8 cellular contexts compared by ENCODE assay signal in genomic region chr3:61250784-61251173, GRCh38. TPM values are rescaled to one million over a fixed set of nuclear protein-coding genes. Genes with fewer than 3 reads are reported as not detected.
DNase-seq lines count a peak whose midpoint lies in the region; FAIRE-seq and TF ChIP-seq lines count a peak whose summit lies in the region.

No MANE protein-coding gene starts in this region.

- H4K20me1 ChIP-seq in endothelial cell of umbilical vein (replicated peaks; ENCODE audit: control insufficient read depth, extremely low read depth, insufficient read depth, low read length), result no peaks in the 10 kb centered on the region

- dilution Hi-C loops in endothelial cell of umbilical vein (cut with MboI; ENCODE audit: extremely low pct_ligation_motif_present, low sequenced_read_pairs), result no loop called here

- no peaks in the 10 kb centered on the region for H3K79me2 ChIP-seq in endothelial cell of umbilical vein (ENCODE audit: control insufficient read depth, insufficient read depth, low read length)

- TF ChIP-seq CTCF in AG04449 (IDR thresholded peaks at IDR 0.05; ENCODE audit: insufficient read depth, low read length, missing control alignments) (no peak), GM20000 (IDR thresholded peaks at IDR 0.05; ENCODE audit: extremely low read depth, missing control alignments) (no peak), VCaP (conservative IDR thresholded peaks at IDR 0.05) (no peak), endothelial cell of umbilical vein (IDR thresholded peaks at IDR 0.05; ENCODE audit: extremely low read depth in 1 of 2, insufficient read depth in 1 of 2, low read depth in 1 of 2, low read length in 2 of 2) (no peak), transverse colon (IDR thresholded peaks at IDR 0.05) (no peak)

- H3K27me3 ChIP-seq in endothelial cell of umbilical vein (ENCODE audit: control insufficient read depth in 2 of 2, insufficient read depth in 2 of 2, low read length in 2 of 2) (no peaks in the 10 kb centered on the region), transverse colon (no peaks in the 10 kb centered on the region)

- FAIRE-seq in endothelial cell of umbilical vein (lab: Jason Lieb, UNC), result no peak

- H3K36me3 ChIP-seq in endothelial cell of umbilical vein (ENCODE audit: control insufficient read depth in 2 of 2, extremely low read depth in 1 of 2, insufficient read depth in 2 of 2, low read length in 2 of 2) (no peaks in the 10 kb centered on the region), transverse colon (no peaks in the 10 kb centered on the region)

- no peak for TF ChIP-seq EP300 in transverse colon (IDR thresholded peaks at IDR 0.05; ENCODE audit: low read depth)

- H2AFZ ChIP-seq in endothelial cell of umbilical vein (ENCODE audit: low read depth, low read length), result peak overlapping the region; percentile 89

- peak overlapping the region; percentile 81; the same call in 1 of the 2 replicates for H3K27ac ChIP-seq in VCaP
- peak overlapping the region; percentile 65 for H3K27ac ChIP-seq in endothelial cell of umbilical vein (ENCODE audit: insufficient read depth, low read depth, low read length)
- peak overlapping the region; percentile 79 to 83 (median 82) for H3K27ac ChIP-seq in transverse colon

- H3K4me1 ChIP-seq in endothelial cell of umbilical vein (ENCODE audit: control insufficient read depth, extremely low read depth, insufficient read depth, low read length) (peaks cover 31% of the 10 kb centered on the region), transverse colon (peaks cover 4 to 13% (median 11%) of the 10 kb centered on the region in 4 donors)

- H3K9ac ChIP-seq in endothelial cell of umbilical vein (replicated peaks; ENCODE audit: extremely low read depth, insufficient read depth, low read length), result peak overlapping the region; percentile 73

- H3K9me3 ChIP-seq in endothelial cell of umbilical vein (replicated peaks; ENCODE audit: control insufficient read depth, insufficient read depth, low read length), result no peaks in the 10 kb centered on the region
- no peaks in the 10 kb centered on the region for H3K9me3 ChIP-seq in transverse colon

- H3K9me1 ChIP-seq in endothelial cell of umbilical vein (replicated peaks; ENCODE audit: control insufficient read depth, extremely low read depth, insufficient read depth, low read length), result no peaks in the 10 kb centered on the region

- H3K4me3 ChIP-seq in AG04449 (ENCODE audit: low read depth, low read length) (peak overlapping the region; percentile 75), endothelial cell of umbilical vein (replicated peaks in 1 of 3; ENCODE audit: insufficient read depth in 1 of 3, low read depth in 1 of 3, low read length in 3 of 3) (peak overlapping the region; percentile 62 to 99 (median 94)), transverse colon (peak overlapping the region; percentile 50 to 88 (median 68))

- CTCF ChIA-PET in AG04449 (lab: Yijun Ruan, JAX) (no interaction called here), endothelial cell of umbilical vein (lab: Charles Lee) (no interaction called here)

- TSS peak; percentile 57 for BruUV-seq in endothelial cell of umbilical vein (replicated peaks; lab: Mats Ljungman, UMichigan)

- POLR2A ChIA-PET in AG04449 (lab: Yijun Ruan, JAX), result no interaction called here
- POLR2A ChIA-PET in endothelial cell of umbilical vein (lab: Charles Lee), result no interaction called here

- no peak for TF ChIP-seq POLR2A in endothelial cell of umbilical vein (IDR thresholded peaks at IDR 0.05; ENCODE audit: low read depth, low read length)
- no peak for TF ChIP-seq POLR2A in transverse colon (IDR thresholded peaks at IDR 0.05)

- DNase-seq in AG04449 (ENCODE audit: low read depth, low spot score) (no peak), GM20000 (ENCODE audit: low spot score) (peak; percentile 24), endothelial cell of umbilical vein (ENCODE audit: low read depth, low spot score) (no peak), myocyte (ENCODE audit: low read depth) (peak; percentile 2), transverse colon (peak; percentile 40), DMS79 treated with DMSO at 0.1 percent for 48 hours (lab: John Stamatoyannopoulos, UW) (no peak), cortex of kidney (lab: John Stamatoyannopoulos, UW) (no peak)

- peak overlapping the region; percentile 98 for H3K4me2 ChIP-seq in endothelial cell of umbilical vein (ENCODE audit: insufficient read depth, low read length)

- intact Hi-C loops in endothelial cell of umbilical vein (cut with micrococcal nuclease) (loop anchor here (5.0 to 10.0 kb wide), 3 partner anchors 312 to 1354 kb away; partner anchors contain the start of gene PTPRG), transverse colon (cut with DNase I; ENCODE audit: low total_unique reads) (no loop called here)

- 0 to 9% methylated on average over 2 to 21 of the region's 21 CpGs for WGBS in transverse colon (ENCODE audit: low coverage in 1 of 2), 2 donors

- in situ Hi-C loops in transverse colon (cut with MboI; ENCODE audit: low pct_ligation_motif_present in 1 of 4, low pct_unique_long_range_greater_than_20kb in 1 of 4, low sequenced_read_pairs in 3 of 4), result no loop called here

TF ChIP-seq in endothelial cell of umbilical vein, 7 proteins besides CTCF, POLR2A, EP300 and RAD21:
- TF ChIP-seq POLR2AphosphoS5 (IDR thresholded peaks at IDR 0.05; ENCODE audit: insufficient read depth, low read depth, low read length) (no peak), EZH2 (IDR thresholded peaks at IDR 0.05; ENCODE audit: borderline replicate concordance, low read depth, low read length, severe bottlenecking) (no peak), GATA2 (IDR thresholded peaks at IDR 0.05; ENCODE audit: insufficient read depth, insufficient read length, low read depth, low read length) (no peak), FOS (IDR thresholded peaks at IDR 0.05; ENCODE audit: borderline replicate concordance, insufficient read depth, low read length) (no peak), MAX (IDR thresholded peaks at IDR 0.05; ENCODE audit: insufficient read depth, insufficient read length) (no peak)

RNA-seq across cellular contexts. Expression of gene FHIT, which starts 0.5 kb away (rescaled TPM):
- total RNA-seq in endothelial cell of umbilical vein (2.2 and 3.1 TPM in 2 replicates), myocyte (0.53 TPM in 1 of 2 replicates, not detected in the other), transverse colon (10 to 100 TPM in 2 of 4 donors, 1 to 10 TPM in 2; 7.5 to 20.1 (median 13.5) TPM)
- 0.47 and 0.75 TPM in 2 replicates for polyA plus RNA-seq in endothelial cell of umbilical vein
- 0.37 and 0.93 TPM in 2 replicates for polyA plus RNA-seq in endothelial cell of umbilical vein (2011; cell fraction: cytosol; rRNA removed)
- 1.7 and 2.4 TPM in 2 replicates for polyA plus RNA-seq in endothelial cell of umbilical vein (2011; cell fraction: nucleus; rRNA removed)
- polyA plus RNA-seq in endothelial cell of umbilical vein (2012), result 0.17 and 0.45 TPM in 2 replicates
- polyA minus RNA-seq in endothelial cell of umbilical vein, result 1.8 and 2.3 TPM in 2 replicates
- polyA minus RNA-seq in endothelial cell of umbilical vein (2011; cell fraction: cytosol; rRNA and poly(A)+ RNA removed), result not detected
- 5.0 and 6.5 TPM in 2 replicates for polyA minus RNA-seq in endothelial cell of umbilical vein (2011; cell fraction: nucleus; rRNA and poly(A)+ RNA removed)
- polyA plus RNA-seq in myocyte (2012), result 0.91 TPM

Comparison
In these comparisons a context has a peak if more than half of its experiments do, and no peak if none do; other contexts are left out.
1. DNase-seq: peak in GM20000 (single experiment), myocyte (single experiment) and transverse colon (single experiment); none in AG04449 (single experiment), endothelial cell of umbilical vein (single experiment), DMS79 treated with DMSO at 0.1 percent for 48 hours (single experiment) and cortex of kidney (single experiment).
2. Peak in every context shown above with its lines, with median percentiles within 50 percentile points of each other: H3K4me3 ChIP-seq and H3K27ac ChIP-seq.